In genomic region chr16:81035975-81036750, GRCh38 we compare ENCODE assay signal across 1 cellular context.
TF ChIP-seq lines count a peak whose summit lies in the region.

No MANE protein-coding gene starts in this region.

TF ChIP-seq in HepG2, 621 proteins besides CTCF, POLR2A, EP300 and RAD21 (continued from another document and continues in another):
- TF ChIP-seq ZNF800 (CRISPR knock-in tag; IDR thresholded peaks at IDR 0.05) (0 out of 2 replicates have a peak, but pooled peaks have one; percentile 3), ZNF329 (CRISPR knock-in tag; IDR thresholded peaks at IDR 0.05; ENCODE audit: low read depth) (peak; percentile 66; the same call in 1 of the 2 replicates), STAT5B (CRISPR knock-in tag; IDR thresholded peaks at IDR 0.05) (no peak), RFX1 (IDR thresholded peaks at IDR 0.05) (no peak), TP53 (CRISPR knock-in tag; conservative IDR thresholded peaks at IDR 0.05) (no peak), RFXAP (CRISPR knock-in tag; IDR thresholded peaks at IDR 0.05; ENCODE audit: borderline replicate concordance) (0 out of 2 replicates have a peak, but pooled peaks have one; percentile 11), SNAI1 (CRISPR knock-in tag; IDR thresholded peaks at IDR 0.05; ENCODE audit: borderline replicate concordance) (0 out of 2 replicates have a peak, but pooled peaks have one; percentile 12), ZBTB10 (CRISPR knock-in tag; IDR thresholded peaks at IDR 0.05; ENCODE audit: borderline replicate concordance) (no peak), KDM5A (IDR thresholded peaks at IDR 0.05; ENCODE audit: borderline replicate concordance, low read length) (peak; percentile 38; the same call in 1 of the 2 replicates), ZNF546 (CRISPR knock-in tag; conservative IDR thresholded peaks at IDR 0.05) (peak; percentile 64; the same call in 1 of the 2 replicates), BRCA1 (CRISPR knock-in tag; IDR thresholded peaks at IDR 0.05) (no peak), ONECUT2 (CRISPR knock-in tag; IDR thresholded peaks at IDR 0.05) (no peak), ZNF207 (IDR thresholded peaks at IDR 0.05; ENCODE audit: borderline replicate concordance) (no peak), NFKB2 (CRISPR knock-in tag; IDR thresholded peaks at IDR 0.05; ENCODE audit: borderline replicate concordance) (peak; percentile 50; the same call in 1 of the 2 replicates), MXD1 (CRISPR knock-in tag; IDR thresholded peaks at IDR 0.05) (0 out of 2 replicates have a peak, but pooled peaks have one; percentile 50), NCOR1 (IDR thresholded peaks at IDR 0.05; ENCODE audit: borderline replicate concordance, low read length) (no peak), TAF15 (IDR thresholded peaks at IDR 0.05; ENCODE audit: low read depth, low read length, poor library complexity, severe bottlenecking) (no peak), HOXA7 (CRISPR knock-in tag; IDR thresholded peaks at IDR 0.05) (no peak), ZNF737 (CRISPR knock-in tag; IDR thresholded peaks at IDR 0.05; ENCODE audit: borderline replicate concordance) (no peak), FOXO1 (CRISPR knock-in tag; IDR thresholded peaks at IDR 0.05) (no peak), RFXANK (CRISPR knock-in tag; IDR thresholded peaks at IDR 0.05) (no peak), RAD51 (IDR thresholded peaks at IDR 0.05; ENCODE audit: borderline replicate concordance) (no peak), ZBED4 (CRISPR knock-in tag; IDR thresholded peaks at IDR 0.05; ENCODE audit: borderline replicate concordance) (no peak), ZNF160 (CRISPR knock-in tag; IDR thresholded peaks at IDR 0.05) (no peak; the same call in 1 of the 2 replicates), ZNF225 (CRISPR knock-in tag; IDR thresholded peaks at IDR 0.05) (peak; percentile 60; the same call in 1 of the 2 replicates), SIN3B (IDR thresholded peaks at IDR 0.05; ENCODE audit: low read length) (no peak), ZNF740 (CRISPR knock-in tag; IDR thresholded peaks at IDR 0.05) (no peak), ATAD3A (CRISPR knock-in tag; IDR thresholded peaks at IDR 0.05) (no peak), NFE2 (CRISPR knock-in tag; IDR thresholded peaks at IDR 0.05) (no peak), ZNF354B (CRISPR knock-in tag; IDR thresholded peaks at IDR 0.05) (no peak), ZSCAN22 (CRISPR knock-in tag; IDR thresholded peaks at IDR 0.05) (no peak), SPEN (CRISPR knock-in tag; IDR thresholded peaks at IDR 0.05; ENCODE audit: low read depth) (peak; percentile 16; the same call in 1 of the 2 replicates), ZFY (CRISPR knock-in tag; IDR thresholded peaks at IDR 0.05) (peak; percentile 86), ZNF550 (CRISPR knock-in tag; IDR thresholded peaks at IDR 0.05; ENCODE audit: borderline replicate concordance) (0 out of 2 replicates have a peak, but pooled peaks have one; percentile 82), ZBTB21 (CRISPR knock-in tag; IDR thresholded peaks at IDR 0.05) (no peak)
- TF ChIP-seq, protein P1, sequence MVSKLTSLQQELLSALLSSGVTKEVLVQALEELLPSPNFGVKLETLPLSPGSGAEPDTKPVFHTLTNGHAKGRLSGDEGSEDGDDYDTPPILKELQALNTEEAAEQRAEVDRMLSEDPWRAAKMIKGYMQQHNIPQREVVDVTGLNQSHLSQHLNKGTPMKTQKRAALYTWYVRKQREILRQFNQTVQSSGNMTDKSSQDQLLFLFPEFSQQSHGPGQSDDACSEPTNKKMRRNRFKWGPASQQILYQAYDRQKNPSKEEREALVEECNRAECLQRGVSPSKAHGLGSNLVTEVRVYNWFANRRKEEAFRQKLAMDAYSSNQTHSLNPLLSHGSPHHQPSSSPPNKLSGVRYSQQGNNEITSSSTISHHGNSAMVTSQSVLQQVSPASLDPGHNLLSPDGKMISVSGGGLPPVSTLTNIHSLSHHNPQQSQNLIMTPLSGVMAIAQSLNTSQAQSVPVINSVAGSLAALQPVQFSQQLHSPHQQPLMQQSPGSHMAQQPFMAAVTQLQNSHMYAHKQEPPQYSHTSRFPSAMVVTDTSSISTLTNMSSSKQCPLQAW (CRISPR knock-in tag; IDR thresholded peaks at IDR 0.05): peak; percentile 37; the same call in 1 of the 2 replicates
- TF ChIP-seq, protein P2, sequence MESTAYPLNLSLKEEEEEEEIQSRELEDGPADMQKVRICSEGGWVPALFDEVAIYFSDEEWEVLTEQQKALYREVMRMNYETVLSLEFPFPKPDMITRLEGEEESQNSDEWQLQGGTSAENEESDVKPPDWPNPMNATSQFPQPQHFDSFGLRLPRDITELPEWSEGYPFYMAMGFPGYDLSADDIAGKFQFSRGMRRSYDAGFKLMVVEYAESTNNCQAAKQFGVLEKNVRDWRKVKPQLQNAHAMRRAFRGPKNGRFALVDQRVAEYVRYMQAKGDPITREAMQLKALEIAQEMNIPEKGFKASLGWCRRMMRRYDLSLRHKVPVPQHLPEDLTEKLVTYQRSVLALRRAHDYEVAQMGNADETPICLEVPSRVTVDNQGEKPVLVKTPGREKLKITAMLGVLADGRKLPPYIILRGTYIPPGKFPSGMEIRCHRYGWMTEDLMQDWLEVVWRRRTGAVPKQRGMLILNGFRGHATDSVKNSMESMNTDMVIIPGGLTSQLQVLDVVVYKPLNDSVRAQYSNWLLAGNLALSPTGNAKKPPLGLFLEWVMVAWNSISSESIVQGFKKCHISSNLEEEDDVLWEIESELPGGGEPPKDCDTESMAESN (CRISPR knock-in tag; conservative IDR thresholded peaks at IDR 0.05): peak; percentile 51; the same call in 1 of the 2 replicates
- TF ChIP-seq, protein P3, sequence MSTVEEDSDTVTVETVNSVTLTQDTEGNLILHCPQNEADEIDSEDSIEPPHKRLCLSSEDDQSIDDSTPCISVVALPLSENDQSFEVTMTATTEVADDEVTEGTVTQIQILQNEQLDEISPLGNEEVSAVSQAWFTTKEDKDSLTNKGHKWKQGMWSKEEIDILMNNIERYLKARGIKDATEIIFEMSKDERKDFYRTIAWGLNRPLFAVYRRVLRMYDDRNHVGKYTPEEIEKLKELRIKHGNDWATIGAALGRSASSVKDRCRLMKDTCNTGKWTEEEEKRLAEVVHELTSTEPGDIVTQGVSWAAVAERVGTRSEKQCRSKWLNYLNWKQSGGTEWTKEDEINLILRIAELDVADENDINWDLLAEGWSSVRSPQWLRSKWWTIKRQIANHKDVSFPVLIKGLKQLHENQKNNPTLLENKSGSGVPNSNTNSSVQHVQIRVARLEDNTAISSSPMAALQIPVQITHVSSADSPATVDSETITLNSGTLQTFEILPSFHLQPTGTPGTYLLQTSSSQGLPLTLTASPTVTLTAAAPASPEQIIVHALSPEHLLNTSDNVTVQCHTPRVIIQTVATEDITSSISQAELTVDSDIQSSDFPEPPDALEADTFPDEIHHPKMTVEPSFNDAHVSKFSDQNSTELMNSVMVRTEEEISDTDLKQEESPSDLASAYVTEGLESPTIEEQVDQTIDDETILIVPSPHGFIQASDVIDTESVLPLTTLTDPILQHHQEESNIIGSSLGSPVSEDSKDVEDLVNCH (CRISPR knock-in tag; IDR thresholded peaks at IDR 0.05): no peak
- TF ChIP-seq, protein P4, sequence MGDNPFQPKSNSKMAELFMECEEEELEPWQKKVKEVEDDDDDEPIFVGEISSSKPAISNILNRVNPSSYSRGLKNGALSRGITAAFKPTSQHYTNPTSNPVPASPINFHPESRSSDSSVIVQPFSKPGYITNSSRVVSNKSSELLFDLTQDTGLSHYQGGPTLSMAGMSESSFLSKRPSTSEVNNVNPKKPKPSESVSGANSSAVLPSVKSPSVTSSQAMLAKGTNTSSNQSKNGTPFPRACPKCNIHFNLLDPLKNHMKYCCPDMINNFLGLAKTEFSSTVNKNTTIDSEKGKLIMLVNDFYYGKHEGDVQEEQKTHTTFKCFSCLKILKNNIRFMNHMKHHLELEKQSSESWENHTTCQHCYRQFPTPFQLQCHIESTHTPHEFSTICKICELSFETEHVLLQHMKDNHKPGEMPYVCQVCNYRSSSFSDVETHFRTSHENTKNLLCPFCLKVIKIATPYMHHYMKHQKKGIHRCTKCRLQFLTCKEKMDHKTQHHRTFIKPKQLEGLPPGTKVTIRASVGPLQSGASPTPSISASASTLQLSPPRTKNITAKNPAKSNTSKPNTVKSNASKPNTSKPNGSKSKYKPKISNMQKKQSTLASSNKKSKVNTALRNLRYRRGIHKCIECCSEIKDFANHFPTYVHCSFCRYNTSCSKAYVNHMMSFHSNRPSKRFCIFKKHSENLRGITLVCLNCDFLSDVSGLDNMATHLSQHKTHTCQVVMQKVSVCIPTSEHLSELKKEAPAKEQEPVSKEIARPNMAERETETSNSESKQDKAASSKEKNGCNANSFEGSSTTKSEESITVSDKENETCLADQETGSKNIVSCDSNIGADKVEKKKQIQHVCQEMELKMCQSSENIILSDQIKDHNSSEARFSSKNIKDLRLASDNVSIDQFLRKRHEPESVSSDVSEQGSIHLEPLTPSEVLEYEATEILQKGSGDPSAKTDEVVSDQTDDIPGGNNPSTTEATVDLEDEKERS (CRISPR knock-in tag; IDR thresholded peaks at IDR 0.05): no peak
- TF ChIP-seq, protein P5, sequence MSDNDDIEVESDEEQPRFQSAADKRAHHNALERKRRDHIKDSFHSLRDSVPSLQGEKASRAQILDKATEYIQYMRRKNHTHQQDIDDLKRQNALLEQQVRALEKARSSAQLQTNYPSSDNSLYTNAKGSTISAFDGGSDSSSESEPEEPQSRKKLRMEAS (IDR thresholded peaks at IDR 0.05): no peak
- TF ChIP-seq, protein P6, sequence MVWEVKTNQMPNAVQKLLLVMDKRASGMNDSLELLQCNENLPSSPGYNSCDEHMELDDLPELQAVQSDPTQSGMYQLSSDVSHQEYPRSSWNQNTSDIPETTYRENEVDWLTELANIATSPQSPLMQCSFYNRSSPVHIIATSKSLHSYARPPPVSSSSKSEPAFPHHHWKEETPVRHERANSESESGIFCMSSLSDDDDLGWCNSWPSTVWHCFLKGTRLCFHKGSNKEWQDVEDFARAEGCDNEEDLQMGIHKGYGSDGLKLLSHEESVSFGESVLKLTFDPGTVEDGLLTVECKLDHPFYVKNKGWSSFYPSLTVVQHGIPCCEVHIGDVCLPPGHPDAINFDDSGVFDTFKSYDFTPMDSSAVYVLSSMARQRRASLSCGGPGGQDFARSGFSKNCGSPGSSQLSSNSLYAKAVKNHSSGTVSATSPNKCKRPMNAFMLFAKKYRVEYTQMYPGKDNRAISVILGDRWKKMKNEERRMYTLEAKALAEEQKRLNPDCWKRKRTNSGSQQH (CRISPR knock-in tag; IDR thresholded peaks at IDR 0.05; ENCODE audit: low read depth): no peak
